8 cellular contexts compared by ENCODE assay signal in genomic region chr13:41456768-41457588, GRCh38.
DNase-seq lines count a peak whose midpoint lies in the region; ATAC-seq lines count a peak whose summit lies in the region.

Gene RGCC (plus strand): TSS chr13:41457550. CDS start chr13:41457708, 158 bp downstream.

- peak within 1 kb of the TSS; percentile 51 for H3K4me3 ChIP-seq in neuron (ENCODE audit: low read length)
- H3K4me3 ChIP-seq in stomach smooth muscle (ENCODE audit: low read length in 2 of 2) = peak within 1 kb of the TSS; percentile 55 to 76

- H3K9ac ChIP-seq in stomach smooth muscle (ENCODE audit: low read length in 2 of 2) = peak within 1 kb of the TSS in 1 of 2 donors; percentile 57

- peak; percentile 76 for ATAC-seq in HG02885 (IDR thresholded peaks at IDR 0.05; ENCODE audit: poor library complexity, unreplicated experiment)

- H3K27ac ChIP-seq in stomach smooth muscle (ENCODE audit: low read length) = no peak within 1 kb of the TSS

- peak within 1 kb of the TSS; percentile 94 for H2AFZ ChIP-seq in neuron (ENCODE audit: low read depth, low read length)

- H3K36me3 ChIP-seq in neuron (ENCODE audit: insufficient read depth, low read length) (no peaks in the 10 kb centered on the region), stomach smooth muscle (ENCODE audit: control insufficient read depth in 2 of 2, insufficient read depth in 2 of 2, low read length in 2 of 2) (no peaks in the 10 kb centered on the region)

- H3K9me3 ChIP-seq in neuron (ENCODE audit: low read length) (no peaks in the 10 kb centered on the region), stomach smooth muscle (ENCODE audit: control insufficient read depth in 2 of 2, low read length in 2 of 2) (no peaks in the 10 kb centered on the region)

- DNase-seq in NCI-H2196 (lab: John Stamatoyannopoulos, UW; ENCODE audit: unreplicated experiment) (peak; percentile 21), NCI-H2196 treated with DMSO at 0.1 percent for 48 hours (lab: John Stamatoyannopoulos, UW; ENCODE audit: unreplicated experiment) (no peak), OCI-M1 (lab: John Stamatoyannopoulos, UW) (peak; percentile 6), foreskin melanocyte (peak; percentile 21)
- peak; percentile 79 for DNase-seq in activated effector memory CD4-positive, alpha-beta T cell treated with Interleukin-2 at 50 U/mL for 16 hours

- H3K27me3 ChIP-seq in neuron (ENCODE audit: insufficient read depth, low read length) = peaks cover 30% of the 10 kb centered on the region
- peaks cover 30 to 44% of the 10 kb centered on the region in 2 donors for H3K27me3 ChIP-seq in stomach smooth muscle (ENCODE audit: control insufficient read depth in 1 of 2, insufficient read depth in 2 of 2, low read length in 2 of 2)

- peaks cover 17% of the 10 kb centered on the region for H3K4me1 ChIP-seq in neuron (ENCODE audit: insufficient read depth, low read length)
- peaks cover 21% of the 10 kb centered on the region for H3K4me1 ChIP-seq in stomach smooth muscle (ENCODE audit: control insufficient read depth, insufficient read depth, low read length)
